40 cellular contexts compared by ENCODE assay signal in genomic region chr19:11499327-11499726, GRCh38. TPM values are rescaled to one million over a fixed set of nuclear protein-coding genes. Genes with fewer than 3 reads are reported as not detected.
"Had no signal": no experiment of that assay in that cellular context is flagged by ENCODE, and none has a peak within 500 bp of the region (broad histone marks: within the 10 kb centered on the region; RNA-seq: fewer than 3 reads in every experiment).

No MANE protein-coding gene starts in this region.

- H3K9me3 ChIP-seq: adrenal gland, body of pancreas, breast epithelium had no signal

- H3K9me3 Mint-ChIP-seq: activated B cell treated with CpG ODN at 0.5 μM for 24 hours; activated CD4-positive, alpha-beta memory T cell treated with anti-CD3 and anti-CD28 coated beads for 36 hours; activated CD4-positive, alpha-beta T cell treated with anti-CD3 and anti-CD28 coated beads, Interleukin-2, amount 10 ng/mL, durations not matched to agents 24 days and 14 days; activated CD8-positive, alpha-beta T cell treated with anti-CD3 and anti-CD28 coated beads for 36 hours; activated naive CD4-positive, alpha-beta T cell treated with anti-CD3 and anti-CD28 coated beads for 36 hours; activated naive CD4-positive, alpha-beta T cell treated with anti-CD3 and anti-CD28 coated beads, Interleukin-2, amount 50 U/mL, for 72 hours; activated naive CD8-positive, alpha-beta T cell treated with anti-CD3 and anti-CD28 coated beads for 36 hours; activated T-cell treated with anti-CD3 and anti-CD28 coated beads, Interleukin-2, amount 50 U/mL, for 4 hours; activated T-cell treated with anti-CD3 and anti-CD28 coated beads, Interleukin-2, amount 50 U/mL, for 72 hours; activated T-helper 1 cell treated with anti-CD3 and anti-CD28 coated beads, Interleukin-12 subunit alpha, Interleukin-12 subunit beta, Interleukin-2, Interleukin-4 antibody, amounts not matched to agents 30 ng/mL and 10 ng/mL and 1 ng/mL, durations not matched to agents 14 hours and 24 hours and 36 hours; activated T-helper 17 cell treated with anti-CD3 and anti-CD28 coated beads, Interleukin-2, amount 50 U/mL, for 72 hours; T-cell had no signal

- H3K4me3 ChIP-seq: adrenal gland, body of pancreas, breast epithelium had no signal

- H3K36me3 ChIP-seq: adrenal gland, breast epithelium had no signal

- H3K4me1 Mint-ChIP-seq: activated B cell treated with CpG ODN at 0.5 μM for 24 hours had no signal

- H3K27me3 Mint-ChIP-seq: activated B cell treated with CpG ODN at 0.5 μM for 24 hours; activated CD4-positive, alpha-beta memory T cell treated with anti-CD3 and anti-CD28 coated beads for 36 hours; activated CD4-positive, alpha-beta T cell treated with anti-CD3 and anti-CD28 coated beads for 36 hours; activated CD4-positive, alpha-beta T cell treated with anti-CD3 and anti-CD28 coated beads, Interleukin-2, amount 10 ng/mL, durations not matched to agents 24 days and 14 days; activated CD8-positive, alpha-beta T cell treated with anti-CD3 and anti-CD28 coated beads for 36 hours; activated naive CD8-positive, alpha-beta T cell treated with anti-CD3 and anti-CD28 coated beads for 36 hours; activated T-helper 17 cell treated with anti-CD3 and anti-CD28 coated beads, Interleukin-2, amount 50 U/mL, for 72 hours; T-cell; T-helper 17 cell had no signal

- H3K4me3 Mint-ChIP-seq: activated B cell treated with CpG ODN at 0.5 μM for 24 hours; activated CD4-positive, alpha-beta memory T cell treated with anti-CD3 and anti-CD28 coated beads for 36 hours; activated CD4-positive, alpha-beta T cell treated with anti-CD3 and anti-CD28 coated beads for 36 hours; activated CD4-positive, alpha-beta T cell treated with anti-CD3 and anti-CD28 coated beads, Interleukin-2, amount 10 ng/mL, durations not matched to agents 24 days and 14 days; activated CD8-positive, alpha-beta T cell treated with anti-CD3 and anti-CD28 coated beads for 36 hours; activated naive CD4-positive, alpha-beta T cell treated with anti-CD3 and anti-CD28 coated beads for 36 hours; activated naive CD8-positive, alpha-beta T cell treated with anti-CD3 and anti-CD28 coated beads for 36 hours; activated T-cell treated with anti-CD3 and anti-CD28 coated beads, Interleukin-2, amount 50 U/mL, for 4 hours; activated T-cell treated with anti-CD3 and anti-CD28 coated beads, Interleukin-2, amount 50 U/mL, for 72 hours; activated T-helper 1 cell treated with anti-CD3 and anti-CD28 coated beads, Interleukin-12 subunit alpha, Interleukin-12 subunit beta, Interleukin-2, Interleukin-4 antibody, amounts not matched to agents 30 ng/mL and 10 ng/mL and 1 ng/mL, durations not matched to agents 14 hours and 24 hours and 36 hours; activated T-helper 17 cell treated with anti-CD3 and anti-CD28 coated beads, Interleukin-2, amount 50 U/mL, for 72 hours; T-cell; T-helper 17 cell had no signal

- H3K27me3 ChIP-seq: adrenal gland, body of pancreas, brain microvascular endothelial cell, breast epithelium had no signal

- DNase-seq: activated B cell treated with CpG ODN at 0.5 μM for 24 hours; activated CD4-positive, alpha-beta memory T cell treated with anti-CD3 and anti-CD28 coated beads for 36 hours; activated CD4-positive, alpha-beta T cell treated with anti-CD3 and anti-CD28 coated beads for 1 hour; activated CD4-positive, alpha-beta T cell treated with anti-CD3 and anti-CD28 coated beads for 36 hours; activated CD4-positive, alpha-beta T cell treated with anti-CD3 and anti-CD28 coated beads, Interleukin-2, amount 10 ng/mL, durations not matched to agents 24 days and 14 days; activated CD4-positive, alpha-beta T cell treated with anti-CD3 and anti-CD28 coated beads, Interleukin-2, amount 50 U/mL, for 1 hour; activated CD4-positive, alpha-beta T cell treated with anti-CD3 and anti-CD28 coated beads, Interleukin-2, amount 50 U/mL, for 4 hours; activated CD8-positive, alpha-beta memory T cell treated with anti-CD3 and anti-CD28 coated beads, Interleukin-2, amount 50 U/mL, for 4 hours; activated CD8-positive, alpha-beta T cell treated with anti-CD3 and anti-CD28 coated beads for 36 hours; activated effector memory CD4-positive, alpha-beta T cell treated with anti-CD3 and anti-CD28 coated beads, Interleukin-2, amount 50 U/mL, for 16 hours; activated gamma-delta T cell treated with Interleukin-2 at 50 U/mL for 16 hours; activated naive CD4-positive, alpha-beta T cell; activated naive CD4-positive, alpha-beta T cell treated with anti-CD3 and anti-CD28 coated beads for 36 hours; activated naive CD4-positive, alpha-beta T cell treated with anti-CD3 and anti-CD28 coated beads, Interleukin-2, amount 50 U/mL, for 16 hours; activated naive CD8-positive, alpha-beta T cell treated with anti-CD3 and anti-CD28 coated beads for 36 hours; activated T-cell treated with anti-CD3 and anti-CD28 coated beads for 4 hours; activated T-cell treated with anti-CD3 and anti-CD28 coated beads, Interleukin-2, amount 50 U/mL, for 1 hour; activated T-cell treated with anti-CD3 and anti-CD28 coated beads, Interleukin-2, amount 50 U/mL, for 4 hours; activated T-cell treated with anti-CD3 and anti-CD28 coated beads, Interleukin-2, amount 50 U/mL, for 72 hours; adrenal gland; amniotic stem cell; aorta; body of pancreas; brain microvascular endothelial cell; central memory CD4-positive, alpha-beta T cell; cerebellar nuclear complex; T-cell; T-helper 17 cell; T1000; WERI-Rb-1 had no signal

- H3K27ac ChIP-seq: adrenal gland, body of pancreas, brain microvascular endothelial cell, breast epithelium, WERI-Rb-1 had no signal

- H3K27ac Mint-ChIP-seq: activated B cell treated with CpG ODN at 0.5 μM for 24 hours; activated CD4-positive, alpha-beta memory T cell treated with anti-CD3 and anti-CD28 coated beads for 36 hours; activated CD4-positive, alpha-beta T cell treated with anti-CD3 and anti-CD28 coated beads for 36 hours; activated CD4-positive, alpha-beta T cell treated with anti-CD3 and anti-CD28 coated beads, Interleukin-2, amount 10 ng/mL, durations not matched to agents 24 days and 14 days; activated CD8-positive, alpha-beta T cell treated with anti-CD3 and anti-CD28 coated beads for 36 hours; activated naive CD4-positive, alpha-beta T cell treated with anti-CD3 and anti-CD28 coated beads for 36 hours; activated naive CD8-positive, alpha-beta T cell treated with anti-CD3 and anti-CD28 coated beads for 36 hours; activated T-cell treated with anti-CD3 and anti-CD28 coated beads, Interleukin-2, amount 50 U/mL, for 72 hours; activated T-helper 1 cell treated with anti-CD3 and anti-CD28 coated beads, Interleukin-12 subunit alpha, Interleukin-12 subunit beta, Interleukin-2, Interleukin-4 antibody, amounts not matched to agents 30 ng/mL and 10 ng/mL and 1 ng/mL, durations not matched to agents 14 hours and 24 hours and 36 hours; activated T-helper 17 cell treated with anti-CD3 and anti-CD28 coated beads, Interleukin-2, amount 50 U/mL, for 72 hours; T-cell; T-helper 17 cell had no signal

- FAIRE-seq: astrocyte, TTC549 had no signal

- H3K4me1 ChIP-seq: breast epithelium had no signal

- ATAC-seq: activated CD4-positive, alpha-beta T cell treated with anti-CD3 and anti-CD28 coated beads for 36 hours; activated CD4-positive, CD25-positive, alpha-beta regulatory T cell treated with anti-CD3 and anti-CD28 coated beads, Interleukin-2, amount 50 U/mL, for 24 hours; activated CD8-positive, alpha-beta T cell treated with anti-CD3 and anti-CD28 coated beads for 36 hours; activated naive CD4-positive, alpha-beta T cell treated with anti-CD3 and anti-CD28 coated beads, Interleukin-2, amount 50 U/mL, for 72 hours; activated T-cell treated with anti-CD3 and anti-CD28 coated beads, Interleukin-2, amount 50 U/mL, for 4 hours; activated T-cell treated with anti-CD3 and anti-CD28 coated beads, Interleukin-2, amount 50 U/mL, for 72 hours; activated T-helper 17 cell treated with anti-CD3 and anti-CD28 coated beads, Interleukin-2, amount 50 U/mL, for 72 hours; body of pancreas; T-cell; T-helper 17 cell had no signal

RNA-seq across cellular contexts. Expression of gene ELAVL3, which starts 18.5 kb away (rescaled TPM):
- total RNA-seq: activated B cell treated with CpG ODN at 0.5 μM for 24 hours; activated CD4-positive, alpha-beta memory T cell treated with anti-CD3 and anti-CD28 coated beads for 36 hours; activated CD4-positive, alpha-beta T cell treated with anti-CD3 and anti-CD28 coated beads, Interleukin-2, amount 10 ng/mL, durations not matched to agents 24 days and 14 days; activated CD8-positive, alpha-beta memory T cell treated with anti-CD3 and anti-CD28 coated beads for 36 hours; activated CD8-positive, alpha-beta T cell treated with anti-CD3 and anti-CD28 coated beads for 36 hours; activated naive CD4-positive, alpha-beta T cell treated with anti-CD3 and anti-CD28 coated beads for 36 hours; activated naive CD4-positive, alpha-beta T cell treated with anti-CD3 and anti-CD28 coated beads, Interleukin-2, amount 50 U/mL, for 72 hours; activated naive CD8-positive, alpha-beta T cell treated with anti-CD3 and anti-CD28 coated beads for 36 hours; aorta; astrocyte; body of pancreas; breast epithelium; T-helper 1 cell treated with Interleukin-12 subunit alpha and Interleukin-12 subunit beta and Interleukin-4 antibody, amounts not matched to agents 30 ng/mL and 1 ng/mL, for 36 hours had no signal

RNA-seq across cellular contexts. Expression of gene CNN1, which starts 39.3 kb away (rescaled TPM):
- total RNA-seq: activated B cell treated with CpG ODN at 0.5 μM for 24 hours; activated CD4-positive, alpha-beta memory T cell treated with anti-CD3 and anti-CD28 coated beads for 36 hours; activated CD4-positive, alpha-beta T cell treated with anti-CD3 and anti-CD28 coated beads for 36 hours; activated CD4-positive, alpha-beta T cell treated with anti-CD3 and anti-CD28 coated beads, Interleukin-2, amount 10 ng/mL, durations not matched to agents 24 days and 14 days; activated CD8-positive, alpha-beta memory T cell treated with anti-CD3 and anti-CD28 coated beads for 36 hours; activated CD8-positive, alpha-beta T cell treated with anti-CD3 and anti-CD28 coated beads for 36 hours; activated naive CD4-positive, alpha-beta T cell treated with anti-CD3 and anti-CD28 coated beads for 36 hours; activated naive CD4-positive, alpha-beta T cell treated with anti-CD3 and anti-CD28 coated beads, Interleukin-2, amount 50 U/mL, for 72 hours; activated T-cell treated with anti-CD3 and anti-CD28 coated beads, Interleukin-2, amount 50 U/mL, for 72 hours; activated T-helper 1 cell treated with anti-CD3 and anti-CD28 coated beads, Interleukin-12 subunit alpha, Interleukin-12 subunit beta, Interleukin-2, Interleukin-4 antibody, amounts not matched to agents 30 ng/mL and 10 ng/mL and 1 ng/mL, durations not matched to agents 14 hours and 24 hours and 36 hours; activated T-helper 17 cell treated with anti-CD3 and anti-CD28 coated beads, Interleukin-2, amount 50 U/mL, for 72 hours; T-helper 1 cell treated with Interleukin-12 subunit alpha and Interleukin-12 subunit beta and Interleukin-4 antibody, amounts not matched to agents 30 ng/mL and 1 ng/mL, for 36 hours; T-helper 2 cell treated with Interferon-gamma antibody and Interleukin-4, amounts not matched to agents 100 ng/mL and 5 ng/mL, for 36 hours had no signal
